Comparison of ENCODE assay signal across 8 cellular contexts in the genomic region with DNA sequence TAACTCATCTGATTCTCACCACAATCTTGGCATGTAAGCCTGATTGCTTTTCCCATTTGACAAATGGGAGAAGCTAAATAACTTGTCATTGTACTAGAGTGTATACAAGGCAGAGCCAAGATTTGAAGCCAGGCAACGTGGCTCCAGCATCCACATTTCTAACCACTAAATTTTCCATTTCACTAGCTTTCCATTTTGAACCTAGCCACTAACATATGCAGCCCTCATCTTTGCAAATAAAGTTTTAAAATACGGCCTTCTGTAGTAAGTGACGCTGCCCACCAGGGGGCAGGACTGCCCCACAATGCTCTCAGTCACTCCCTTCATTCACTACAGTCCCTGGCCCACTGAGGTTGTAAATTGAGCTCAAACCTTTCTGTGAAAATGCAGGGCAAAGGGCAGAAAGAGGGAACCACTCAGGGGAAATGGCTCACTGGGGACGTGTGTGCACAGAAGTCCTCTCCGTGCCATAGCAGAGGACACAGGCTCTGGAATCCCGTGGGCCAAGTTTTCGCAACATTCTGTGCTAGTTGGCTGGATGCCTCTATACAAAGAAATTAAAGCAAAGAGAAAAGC.
DNase-seq lines count a peak whose midpoint lies in the region; TF ChIP-seq lines count a peak whose summit lies in the region.

No MANE protein-coding gene starts in this region.

- H2AK5ac ChIP-seq in H9 (ENCODE audit: insufficient read length, low read length): no peak overlapping the region

- no peaks in the 10 kb centered on the region for H3K27me3 ChIP-seq in H9 (ENCODE audit: insufficient read depth, low read length)
- no peaks in the 10 kb centered on the region for H3K27me3 ChIP-seq in SU-DHL-6 (ENCODE audit: low read length)
- no peaks in the 10 kb centered on the region for H3K27me3 ChIP-seq in suprapubic skin

- H3K79me2 ChIP-seq in H9 (ENCODE audit: insufficient read depth, low read length): no peaks in the 10 kb centered on the region
- no peaks in the 10 kb centered on the region for H3K79me2 ChIP-seq in SU-DHL-6 (ENCODE audit: insufficient read depth, low read length)

- no peak overlapping the region for H4K5ac ChIP-seq in H9 (ENCODE audit: insufficient read length, low read depth, low read length)

- H3K36me3 ChIP-seq in SU-DHL-6 (ENCODE audit: low read length) (no peaks in the 10 kb centered on the region), suprapubic skin (no peaks in the 10 kb centered on the region)

- no peaks in the 10 kb centered on the region for H4K20me1 ChIP-seq in H9 (ENCODE audit: control insufficient read depth, insufficient read depth, insufficient read length)
- no peaks in the 10 kb centered on the region for H4K20me1 ChIP-seq in SU-DHL-6 (ENCODE audit: low read depth, low read length)

- H2BK120ac ChIP-seq in H9 (ENCODE audit: low read depth, low read length, poor library complexity, severe bottlenecking): no peak overlapping the region

- no peak for TF ChIP-seq POLR2A in suprapubic skin (IDR thresholded peaks at IDR 0.05)

- no peak overlapping the region for H2AFZ ChIP-seq in H9 (ENCODE audit: low read length)
- H2AFZ ChIP-seq in SU-DHL-6 (ENCODE audit: low read depth, low read length, severe bottlenecking): no peak overlapping the region

- H3K4me1 ChIP-seq in H9 (ENCODE audit: insufficient read depth, low read length) (no peaks in the 10 kb centered on the region), suprapubic skin (peaks cover 13% of the 10 kb centered on the region)

- whole genome bisulfite sequencing in H9 (ENCODE audit: extremely low coverage, insufficient read length, low lambda C conversion rate): no CpG with 5 or more reads among the region's 7 CpGs
- 16% methylated on average over 7 of the region's 7 CpGs for WGBS in suprapubic skin

- no peaks in the 10 kb centered on the region for H3K79me1 ChIP-seq in H9 (ENCODE audit: insufficient read depth, low read depth, low read length, poor library complexity, severe bottlenecking)

- H3T11ph ChIP-seq in H9 (ENCODE audit: low read length): no peak overlapping the region

- no peaks in the 10 kb centered on the region for H3K23me2 ChIP-seq in H9 (ENCODE audit: insufficient read length, low read depth, low read length, poor library complexity, severe bottlenecking)

- no peak overlapping the region for H3K23ac ChIP-seq in H9 (ENCODE audit: insufficient read length, low read depth, low read length)

- H3K4me3 Mint-ChIP-seq in H9: no peak overlapping the region

- no peak overlapping the region for H4K91ac ChIP-seq in H9 (ENCODE audit: insufficient read length, low read depth, low read length)

- no peak overlapping the region for H3K56ac ChIP-seq in H9 (ENCODE audit: insufficient read length, low read depth, low read length)

- no peak overlapping the region for H2BK5ac ChIP-seq in H9 (ENCODE audit: insufficient read length, low read length)

- H4K8ac ChIP-seq in H9 (replicated peaks; ENCODE audit: insufficient read length, low read depth, low read length): no peak overlapping the region

- peak; percentile 13 for DNase-seq in activated T-cell treated with anti-CD3 and anti-CD28 coated beads for 24 hours (ENCODE audit: low read depth)
- DNase-seq in activated T-cell treated with anti-CD3 and anti-CD28 coated beads for 4 hours: no peak
- peak; percentile 68 for DNase-seq in H9
- peak; percentile 79 for DNase-seq in LoVo (ENCODE audit: low spot score)
- peak; percentile 75 for DNase-seq in ecto neural progenitor cell (ENCODE audit: low spot score)
- DNase-seq in medulla oblongata (ENCODE audit: extremely low spot score): peak; percentile 74
- DNase-seq in suprapubic skin (ENCODE audit: low spot score in 2 of 2): peak in 1 of 2 donors; percentile 77

- no peak overlapping the region for H3K9ac ChIP-seq in H9 (ENCODE audit: extremely low read depth, insufficient read length, low read length)
- no peak overlapping the region for H3K9ac ChIP-seq in SU-DHL-6 (ENCODE audit: low read length)

- H3K4me2 ChIP-seq in H9 (ENCODE audit: insufficient read depth, insufficient read length, low read length) (no peak overlapping the region), SU-DHL-6 (ENCODE audit: low read depth, low read length, poor library complexity, severe bottlenecking) (no peak overlapping the region)

- H3K4me1 Mint-ChIP-seq in H9: peaks cover 5 to 6% of the 10 kb centered on the region in 2 experiments

- H3K9me2 ChIP-seq in SU-DHL-6 (replicated peaks; ENCODE audit: insufficient read depth, low read length): no peaks in the 10 kb centered on the region

- no peak for TF ChIP-seq EP300 in suprapubic skin (IDR thresholded peaks at IDR 0.05)

- no peak overlapping the region for H2BK15ac ChIP-seq in H9 (ENCODE audit: low read depth, low read length)

- H3K4me3 ChIP-seq in SU-DHL-6 (ENCODE audit: insufficient read depth, low read length, poor library complexity, severe bottlenecking) (no peak overlapping the region), suprapubic skin (no peak overlapping the region)

- H3K14ac ChIP-seq in H9 (ENCODE audit: insufficient read depth, low read length): no peak overlapping the region; the same call in 1 of the 2 replicates

- no peaks in the 10 kb centered on the region for H3F3A ChIP-seq in SU-DHL-6 (ENCODE audit: insufficient read depth)

- peak; percentile 94 for TF ChIP-seq CTCF in H9 (conservative IDR thresholded peaks at IDR 0.05)
- peak; percentile 99 for TF ChIP-seq CTCF in SU-DHL-6 (IDR thresholded peaks at IDR 0.05; ENCODE audit: insufficient read depth, low read length, poor library complexity, severe bottlenecking)
- TF ChIP-seq CTCF in suprapubic skin (IDR thresholded peaks at IDR 0.05): peak; percentile 82 to 87

- H3K27me3 Mint-ChIP-seq in H9 (ENCODE audit: low read depth): peaks cover 2% of the 10 kb centered on the region

- H2BK20ac ChIP-seq in H9 (ENCODE audit: low read depth, low read length, poor library complexity, severe bottlenecking): no peak overlapping the region

- peaks cover 0 to 2% of the 10 kb centered on the region in 2 experiments; a peak in 1 of 5 replicates for H3K9me3 Mint-ChIP-seq in H9

- no peak overlapping the region for H2BK12ac ChIP-seq in H9 (ENCODE audit: insufficient read length, low read depth, low read length)

- no peaks in the 10 kb centered on the region for H3K9me3 ChIP-seq in H9 (ENCODE audit: control insufficient read depth, low read depth, low read length)
- H3K9me3 ChIP-seq in SU-DHL-6 (ENCODE audit: insufficient read depth, low read length): no peaks in the 10 kb centered on the region
- H3K9me3 ChIP-seq in suprapubic skin: no peaks in the 10 kb centered on the region

- no peak overlapping the region for H3K27ac ChIP-seq in H9 (ENCODE audit: insufficient read length, low read depth, low read length)
- no peak overlapping the region for H3K27ac ChIP-seq in SU-DHL-6 (ENCODE audit: low read depth, low read length)
- peak overlapping the region; percentile 14 for H3K27ac ChIP-seq in suprapubic skin

- no peak overlapping the region for H3K4ac ChIP-seq in H9 (ENCODE audit: low read depth, low read length)

- H3K27ac Mint-ChIP-seq in H9: no peak overlapping the region

- no peaks in the 10 kb centered on the region for H3K36me3 Mint-ChIP-seq in H9 (ENCODE audit: insufficient read depth in 1 of 3, low read depth in 3 of 3)

- H3K18ac ChIP-seq in H9 (ENCODE audit: insufficient read length, low read depth, low read length): no peak overlapping the region
